7 cellular contexts compared by ENCODE assay signal in the genomic region with DNA sequence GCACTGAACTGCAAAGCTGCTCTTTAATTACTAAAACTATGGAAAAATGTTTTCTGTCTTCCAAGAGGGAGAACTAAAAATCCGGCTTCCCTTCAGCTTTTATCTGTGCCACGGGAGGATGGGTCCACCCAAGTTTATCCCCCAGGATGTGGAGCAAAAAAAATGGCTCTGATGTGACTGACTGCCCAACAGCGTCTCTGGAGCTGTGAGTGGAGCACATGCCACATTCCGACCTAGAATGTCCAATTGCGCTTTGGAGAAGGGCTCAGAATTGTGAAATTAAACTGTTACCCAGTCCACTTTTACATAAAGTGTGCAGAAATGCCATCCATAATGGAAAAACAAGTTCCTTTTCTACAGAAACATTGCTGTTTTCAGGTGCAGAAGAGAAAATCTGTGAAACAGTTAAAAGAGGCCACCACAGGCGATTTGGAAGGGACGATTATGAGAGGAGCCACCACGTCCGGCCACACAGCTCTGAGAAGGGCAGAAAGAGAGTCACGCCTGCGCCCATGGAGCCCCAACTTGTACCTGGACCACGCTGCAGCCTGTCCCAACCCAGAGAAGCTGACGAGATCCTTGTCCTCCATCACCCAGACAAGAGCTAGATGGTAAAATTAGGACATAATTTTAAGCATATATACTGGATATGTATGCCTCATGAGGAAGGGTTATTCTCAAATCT.
"Had no signal": no experiment of that assay in that cellular context is flagged by ENCODE, and none has a peak within 500 bp of the region (broad histone marks: within the 10 kb centered on the region; RNA-seq: fewer than 3 reads in every experiment).

No MANE protein-coding gene starts in this region.

- DNase-seq: IMR-90, KBM-7 had no signal

- H3K4me1 Mint-ChIP-seq: IgD-negative memory B cell had no signal

- H3K27ac Mint-ChIP-seq: IgD-negative memory B cell had no signal

- H3K27ac ChIP-seq: HL-60 had no signal

- H3K4me3 ChIP-seq: K562 had no signal

- H3K4me3 Mint-ChIP-seq: IgD-negative memory B cell had no signal

- ATAC-seq: HepG2, K562 had no signal

- H3K36me3 Mint-ChIP-seq: IgD-negative memory B cell had no signal

- FAIRE-seq: HepG2, HTR-8/SVneo, K562 had no signal
